In the genomic region with DNA sequence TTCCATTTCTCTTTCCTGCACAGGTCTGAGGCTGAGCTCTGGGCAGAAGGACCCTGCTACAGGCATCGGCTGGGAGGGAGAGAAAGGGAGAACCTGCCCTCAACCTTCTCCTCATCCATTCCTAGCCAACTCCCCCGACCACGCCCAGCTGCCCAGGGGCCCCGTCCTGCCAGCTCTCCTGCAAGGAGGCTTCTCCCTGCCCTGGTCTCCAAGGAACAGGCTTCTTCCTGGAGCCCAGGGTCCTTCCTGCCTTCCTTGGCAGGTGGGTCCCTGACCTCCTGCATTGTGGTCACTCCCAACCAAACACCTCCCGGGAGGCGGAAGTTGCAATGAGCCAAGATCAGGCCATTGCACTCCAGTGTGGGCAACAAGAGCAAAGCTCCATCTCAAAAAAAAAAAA, we compare ENCODE assay signal across 23 cellular contexts.
"Had no signal": no experiment of that assay in that cellular context is flagged by ENCODE, and none has a peak within 500 bp of the region (broad histone marks: within the 10 kb centered on the region; RNA-seq: fewer than 3 reads in every experiment).

No MANE protein-coding gene starts in this region.

- H3K4me3 ChIP-seq: coronary artery, left ventricle myocardium inferior, pancreas, psoas muscle, right atrium auricular region, tibial artery had no signal

- H3K27ac ChIP-seq: coronary artery, epithelial cell of prostate, left ventricle myocardium inferior, pancreas, psoas muscle, right atrium auricular region, tibial artery had no signal

- FAIRE-seq: bronchial epithelial cell, kidney, pancreas, TTC549 had no signal

- ATAC-seq: activated CD4-positive, alpha-beta T cell treated with anti-CD3 and anti-CD28 coated beads for 36 hours; activated T-cell treated with anti-CD3 and anti-CD28 coated beads, Interleukin-2, amount 50 U/mL, for 72 hours; natural killer cell treated with Interleukin-12 subunit alpha and Interleukin-12 subunit beta and Interleukin-15 and Interleukin-18, amount 100 ng/mL, for 72 hours; pancreas; psoas muscle; T-cell had no signal

- H3K27me3 ChIP-seq: pancreas, right atrium auricular region had no signal

- H3K36me3 ChIP-seq: left ventricle myocardium inferior, neutrophil, pancreas, right atrium auricular region, tibial artery had no signal

- DNase-seq: activated B cell treated with CpG ODN at 0.5 μM for 24 hours; activated CD4-positive, alpha-beta T cell treated with anti-CD3 and anti-CD28 coated beads for 36 hours; activated CD4-positive, alpha-beta T cell treated with anti-CD3 and anti-CD28 coated beads, Interleukin-2, amount 50 U/mL, for 48 hours; activated effector memory CD4-positive, alpha-beta T cell treated with Interleukin-2 at 50 U/mL for 16 hours; activated naive CD4-positive, alpha-beta T cell treated with anti-CD3 and anti-CD28 coated beads for 36 hours; activated naive CD8-positive, alpha-beta T cell treated with anti-CD3 and anti-CD28 coated beads, Interleukin-2, amount 10 ng/mL, durations not matched to agents 7 days and 5 days; activated T-cell treated with anti-CD3 and anti-CD28 coated beads, Interleukin-2, amount 50 U/mL, for 72 hours; amygdala; kidney; left ventricle myocardium inferior; pancreas; psoas muscle; stimulated activated CD4-positive, alpha-beta T cell treated with anti-CD3 and anti-CD28 coated beads, Interleukin-4, amount 100 ng/mL, for 4 hours; substantia nigra; T-cell; tibial artery had no signal

- H3K9me3 ChIP-seq: left ventricle myocardium inferior, neutrophil, pancreas, psoas muscle, right atrium auricular region, tibial artery had no signal
